23 cellular contexts compared by ENCODE assay signal in genomic region chr13:111275382-111275781, GRCh38. TPM values are rescaled to one million over a fixed set of nuclear protein-coding genes. Genes with fewer than 3 reads are reported as not detected.
DNase-seq lines count a peak whose midpoint lies in the region; ATAC-seq and TF ChIP-seq lines count a peak whose summit lies in the region.
"Had no signal": no experiment of that assay in that cellular context is flagged by ENCODE, and none has a peak within 500 bp of the region (broad histone marks: within the 10 kb centered on the region; RNA-seq: fewer than 3 reads in every experiment).

No MANE protein-coding gene starts in this region.

- H3K27me3 Mint-ChIP-seq in activated T-cell treated with anti-CD3 and anti-CD28 coated beads, Interleukin-2, amount 50 U/mL, for 72 hours (ENCODE audit: low read depth) = no peaks in the 10 kb centered on the region
- H3K27me3 Mint-ChIP-seq in T-helper 17 cell = no peaks in the 10 kb centered on the region
- no peaks in the 10 kb centered on the region for H3K27me3 Mint-ChIP-seq in activated naive CD8-positive, alpha-beta T cell treated with anti-CD3 and anti-CD28 coated beads for 36 hours
- H3K27me3 Mint-ChIP-seq: CD4-positive, alpha-beta memory T cell had no signal

- no CpG with 5 or more reads among the region's 10 CpGs for WGBS in trophoblast cell (ENCODE audit: extremely low coverage, insufficient coverage, insufficient read length)
- 93% methylated on average over 10 of the region's 10 CpGs for WGBS in suprapubic skin

- H3K9ac ChIP-seq in trophoblast cell (ENCODE audit: low read length) = no peak overlapping the region
- H3K9ac ChIP-seq: BLaER1 had no signal

- no peak overlapping the region for H3K4me2 ChIP-seq in trophoblast cell (ENCODE audit: low read length)
- H3K4me2 ChIP-seq: BLaER1 had no signal

- H3K79me2 ChIP-seq in trophoblast cell (ENCODE audit: control insufficient read depth, insufficient read depth, low read length, poor library complexity) = no peaks in the 10 kb centered on the region

- H2AFZ ChIP-seq in trophoblast cell (ENCODE audit: insufficient read depth, low read length, poor library complexity) = no peak overlapping the region

- peak overlapping the region; percentile 72 for H3K27ac Mint-ChIP-seq in activated T-cell treated with anti-CD3 and anti-CD28 coated beads, Interleukin-2, amount 50 U/mL, for 72 hours
- peak overlapping the region; percentile 39 for H3K27ac Mint-ChIP-seq in T-helper 17 cell
- H3K27ac Mint-ChIP-seq in activated naive CD8-positive, alpha-beta T cell treated with anti-CD3 and anti-CD28 coated beads for 36 hours = peak overlapping the region; percentile 62

- no peak overlapping the region for H4K12ac ChIP-seq in trophoblast cell (ENCODE audit: low read depth, low read length)

- peaks cover 27% of the 10 kb centered on the region for H3K4me1 Mint-ChIP-seq in activated T-cell treated with anti-CD3 and anti-CD28 coated beads, Interleukin-2, amount 50 U/mL, for 72 hours (ENCODE audit: low read depth)
- peaks cover 10% of the 10 kb centered on the region for H3K4me1 Mint-ChIP-seq in T-helper 17 cell
- H3K4me1 Mint-ChIP-seq in activated naive CD8-positive, alpha-beta T cell treated with anti-CD3 and anti-CD28 coated beads for 36 hours = peaks cover 21% of the 10 kb centered on the region

- H2BK12ac ChIP-seq in trophoblast cell (ENCODE audit: low read length) = no peak overlapping the region

- no peak overlapping the region for H3K18ac ChIP-seq in trophoblast cell (ENCODE audit: low read length)

- peak overlapping the region; percentile 95 for H3K23ac ChIP-seq in trophoblast cell (ENCODE audit: low read length)

- H3K36me3 ChIP-seq in trophoblast cell (ENCODE audit: control insufficient read depth in 1 of 2, insufficient read depth in 2 of 2, low read length in 2 of 2) = peaks cover 26 to 43% of the 10 kb centered on the region in 2 experiments
- H3K36me3 ChIP-seq in suprapubic skin = peaks cover 63% of the 10 kb centered on the region

- H4K91ac ChIP-seq in trophoblast cell (ENCODE audit: low read depth, low read length) = no peak overlapping the region

- H3K9me3 Mint-ChIP-seq in activated T-cell treated with anti-CD3 and anti-CD28 coated beads, Interleukin-2, amount 50 U/mL, for 72 hours = no peaks in the 10 kb centered on the region
- no peaks in the 10 kb centered on the region for H3K9me3 Mint-ChIP-seq in activated naive CD8-positive, alpha-beta T cell treated with anti-CD3 and anti-CD28 coated beads for 36 hours
- H3K9me3 Mint-ChIP-seq: CD4-positive, alpha-beta memory T cell had no signal

- H3K4me3 Mint-ChIP-seq in activated T-cell treated with anti-CD3 and anti-CD28 coated beads, Interleukin-2, amount 50 U/mL, for 72 hours = no peak overlapping the region
- H3K4me3 Mint-ChIP-seq in T-helper 17 cell = no peak overlapping the region
- H3K4me3 Mint-ChIP-seq in activated naive CD8-positive, alpha-beta T cell treated with anti-CD3 and anti-CD28 coated beads for 36 hours = no peak overlapping the region
- H3K4me3 Mint-ChIP-seq: CD4-positive, alpha-beta memory T cell had no signal

- no peak overlapping the region for H2AK5ac ChIP-seq in trophoblast cell (ENCODE audit: low read length)

- no peak for ATAC-seq in activated T-cell treated with anti-CD3 and anti-CD28 coated beads, Interleukin-2, amount 50 U/mL, for 72 hours (replicated peaks in 1 of 2)
- ATAC-seq in T-helper 17 cell (no peak), HG03175 (IDR thresholded peaks at IDR 0.05; ENCODE audit: unreplicated experiment) (no peak)
- ATAC-seq: GM12878, Panc1 had no signal

- peaks cover 0 to 18% of the 10 kb centered on the region in 2 donors for H3K36me3 Mint-ChIP-seq in activated T-cell treated with anti-CD3 and anti-CD28 coated beads, Interleukin-2, amount 50 U/mL, for 72 hours (ENCODE audit: insufficient read depth in 2 of 2)
- H3K36me3 Mint-ChIP-seq in T-helper 17 cell (ENCODE audit: low read depth) = peaks cover 14% of the 10 kb centered on the region
- peaks cover 21% of the 10 kb centered on the region for H3K36me3 Mint-ChIP-seq in activated naive CD8-positive, alpha-beta T cell treated with anti-CD3 and anti-CD28 coated beads for 36 hours

- H3K27me3 ChIP-seq in trophoblast cell (ENCODE audit: insufficient read depth, low read length) = no peaks in the 10 kb centered on the region
- H3K27me3 ChIP-seq in suprapubic skin = no peaks in the 10 kb centered on the region
- H3K27me3 ChIP-seq: BLaER1 had no signal

- H3K14ac ChIP-seq in trophoblast cell (ENCODE audit: low read length) = no peak overlapping the region

- no peak overlapping the region for H3K27ac ChIP-seq in trophoblast cell (ENCODE audit: low read depth, low read length)
- H3K27ac ChIP-seq in suprapubic skin = no peak overlapping the region
- H3K27ac ChIP-seq: BLaER1 had no signal

- H2BK120ac ChIP-seq in trophoblast cell (ENCODE audit: insufficient read depth, low read length, poor library complexity) = no peak overlapping the region

- H3K4me1 ChIP-seq in trophoblast cell (ENCODE audit: control insufficient read depth in 1 of 2, insufficient read depth in 2 of 2, low read length in 2 of 2) (no peaks in the 10 kb centered on the region), suprapubic skin (peaks cover 7% of the 10 kb centered on the region)
- H3K4me1 ChIP-seq: BLaER1 had no signal

- no peak overlapping the region for H3K4ac ChIP-seq in trophoblast cell (ENCODE audit: low read depth, low read length)

- TF ChIP-seq POLR2A in suprapubic skin (IDR thresholded peaks at IDR 0.05) = no peak

- TF ChIP-seq CTCF in suprapubic skin (IDR thresholded peaks at IDR 0.05) = no peak

- H3K4me3 ChIP-seq in trophoblast cell (ENCODE audit: low read depth, low read length) = peak overlapping the region; percentile 36
- H3K4me3 ChIP-seq in suprapubic skin = no peak overlapping the region
- H3K4me3 ChIP-seq: BLaER1, GM12878 had no signal

- no peaks in the 10 kb centered on the region for H3K79me1 ChIP-seq in trophoblast cell (ENCODE audit: low read length)

- H3K9me3 ChIP-seq in T-helper 17 cell (ENCODE audit: control insufficient read depth, low read length, poor library complexity, severe bottlenecking) (no peaks in the 10 kb centered on the region), trophoblast cell (ENCODE audit: insufficient read depth, low read depth, low read length) (peaks cover 2% of the 10 kb centered on the region), suprapubic skin (no peaks in the 10 kb centered on the region)
- H3K9me3 ChIP-seq: BLaER1 had no signal

- DNase-seq in activated T-cell treated with anti-CD3 and anti-CD28 coated beads, Interleukin-2, amount 50 U/mL, for 72 hours = no peak
- no peak for DNase-seq in activated T-cell treated with anti-CD3 and anti-CD28 coated beads, Interleukin-2, amount 50 U/mL, for 1 hour
- no peak for DNase-seq in T-helper 17 cell
- no peak for DNase-seq in activated naive CD8-positive, alpha-beta T cell treated with anti-CD3 and anti-CD28 coated beads for 36 hours
- no peak for DNase-seq in trophoblast cell
- no peak for DNase-seq in suprapubic skin (ENCODE audit: low spot score in 2 of 2)
- DNase-seq in NOMO-1 (lab: John Stamatoyannopoulos, UW; ENCODE audit: unreplicated experiment in 2 of 2) = no peak
- DNase-seq: ACHN; CD4-positive, alpha-beta memory T cell; DND-41; Kasumi-1; NCI-H1694; NCI-H2081; NCI-H2171; NCI-H345; NCI-H524; NCI-H774; NK-92 treated with Interleukin-12 subunit alpha and Interleukin-12 subunit beta, amount 100 ng/mL, for 24 hours had no signal

- H2BK5ac ChIP-seq in trophoblast cell (ENCODE audit: low read depth, low read length, poor library complexity) = no peak overlapping the region

- TF ChIP-seq EP300 in suprapubic skin (IDR thresholded peaks at IDR 0.05) = no peak

- no peak overlapping the region for H4K8ac ChIP-seq in trophoblast cell (ENCODE audit: low read depth, low read length)

RNA-seq across cellular contexts. Expression of gene TEX29, which starts 45.1 kb away (rescaled TPM):
- total RNA-seq in activated T-cell treated with anti-CD3 and anti-CD28 coated beads, Interleukin-2, amount 50 U/mL, for 72 hours = 1 to 10 TPM; 1.1 to 1.5 TPM
- total RNA-seq in T-helper 17 cell (not detected), suprapubic skin (not detected)
- total RNA-seq in activated naive CD8-positive, alpha-beta T cell treated with anti-CD3 and anti-CD28 coated beads for 36 hours = under 1 TPM in 1 of 2 experiments, not detected in 1; 0.46 TPM
- polyA plus RNA-seq in trophoblast cell (2013) = 0.17 and 0.30 TPM in 2 replicates
- total RNA-seq: GM12878, MCF 10A had no signal
